Comparison of ENCODE assay signal across 1 cellular context in the genomic region with DNA sequence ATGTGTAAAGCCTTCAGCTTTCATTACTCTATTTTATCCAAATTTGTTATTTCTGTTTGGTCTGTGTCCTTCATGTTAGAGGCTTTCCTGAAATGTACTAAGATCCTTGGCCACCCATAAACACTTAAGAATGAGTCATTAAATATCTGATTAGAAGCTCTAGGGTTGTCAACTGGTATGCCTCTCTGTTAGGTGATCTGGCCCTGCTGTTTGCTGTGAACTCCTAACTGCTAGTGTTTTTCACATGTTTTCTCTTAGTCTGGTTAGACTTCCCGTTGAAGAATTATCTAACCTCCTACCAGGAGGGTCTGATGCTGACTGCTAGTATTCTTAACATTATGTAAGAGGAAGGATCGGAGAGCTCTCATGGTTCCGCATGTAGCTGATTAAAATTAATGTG.
TF ChIP-seq lines count a peak whose summit lies in the region.

No MANE protein-coding gene starts in this region.

TF ChIP-seq in K562, 482 proteins besides CTCF, POLR2A, EP300 and RAD21:
- peak; percentile 82; the same call in 1 of the 2 replicates for TF ChIP-seq JUND (IDR thresholded peaks at IDR 0.05; ENCODE audit: borderline replicate concordance, low read depth, low read length)
- no peak for TF ChIP-seq JUND (tag; IDR thresholded peaks at IDR 0.05; ENCODE audit: borderline replicate concordance, low read depth, low read length)
- TF ChIP-seq PRPF4 (IDR thresholded peaks at IDR 0.05; ENCODE audit: insufficient read depth, low read depth, low read length, poor library complexity, severe bottlenecking) = no peak
- TF ChIP-seq SMARCA4 (IDR thresholded peaks at IDR 0.05) = no peak
- no peak for TF ChIP-seq RFX5 (IDR thresholded peaks at IDR 0.05; ENCODE audit: low read depth, low read length)
- no peak for TF ChIP-seq NCOA4 (IDR thresholded peaks at IDR 0.05; ENCODE audit: partially characterized antibody)
- no peak for TF ChIP-seq RCOR1 (IDR thresholded peaks at IDR 0.05; ENCODE audit: borderline replicate concordance in 1 of 2, low read depth in 2 of 2, low read length in 2 of 2)
- TF ChIP-seq GATAD2A (IDR thresholded peaks at IDR 0.05) = no peak
- peak; percentile 15; the same call in 1 of the 2 replicates for TF ChIP-seq MAFK (IDR thresholded peaks at IDR 0.05; ENCODE audit: low read length)
- TF ChIP-seq TAF15 (IDR thresholded peaks at IDR 0.05; ENCODE audit: low read depth, low read length) = no peak
- no peak for TF ChIP-seq RB1 (IDR thresholded peaks at IDR 0.05; ENCODE audit: low read depth)
- TF ChIP-seq FOSL1 (tag; conservative IDR thresholded peaks at IDR 0.05) = peak; percentile 90
- TF ChIP-seq ILF3 (IDR thresholded peaks at IDR 0.05; ENCODE audit: borderline replicate concordance) = no peak
- TF ChIP-seq SRF (CRISPR knock-in tag; IDR thresholded peaks at IDR 0.05) = 0 out of 4 replicates have a peak, but pooled peaks of 1 of the 2 experiments have one; percentile 25
- TF ChIP-seq JUN (IDR thresholded peaks at IDR 0.05; ENCODE audit: borderline replicate concordance, low read depth, low read length) = 0 out of 2 replicates have a peak, but pooled peaks have one; percentile 54
- TF ChIP-seq JUN (CRISPR knock-in tag; IDR thresholded peaks at IDR 0.05; ENCODE audit: borderline replicate concordance) = no peak
- 0 out of 2 replicates have a peak, but pooled peaks have one; percentile 26 for TF ChIP-seq ZFX (CRISPR knock-in tag; IDR thresholded peaks at IDR 0.05)
- no peak for TF ChIP-seq CBX2 (IDR thresholded peaks at IDR 0.05; ENCODE audit: insufficient read depth, low read length, poor library complexity, severe bottlenecking)
- no peak for TF ChIP-seq HDAC3 (IDR thresholded peaks at IDR 0.05; ENCODE audit: borderline replicate concordance, partially characterized antibody)
